Comparison of ENCODE assay signal across 1 cellular context in genomic region chr11:71093783-71094182, GRCh38.
TF ChIP-seq lines count a peak whose summit lies in the region.

No MANE protein-coding gene starts in this region.

TF ChIP-seq in H1, 55 proteins besides CTCF, POLR2A, EP300 and RAD21:
- TF ChIP-seq RXRA (IDR thresholded peaks at IDR 0.05; ENCODE audit: insufficient read depth, low read depth, low read length): no peak
- TF ChIP-seq MAFK (IDR thresholded peaks at IDR 0.05; ENCODE audit: low read depth, low read length): no peak
- TF ChIP-seq CTBP2 (IDR thresholded peaks at IDR 0.05; ENCODE audit: borderline replicate concordance, insufficient read depth, insufficient read length, low read length): no peak
- TF ChIP-seq RFX5 (IDR thresholded peaks at IDR 0.05; ENCODE audit: borderline replicate concordance, low read depth, low read length): no peak
- no peak for TF ChIP-seq CHD2 (IDR thresholded peaks at IDR 0.05; ENCODE audit: low read length)
- TF ChIP-seq ATF2 (IDR thresholded peaks at IDR 0.05; ENCODE audit: low read length): no peak
